27 cellular contexts compared by ENCODE assay signal in genomic region chr5:136027316-136027715, GRCh38. TPM values are rescaled to one million over a fixed set of nuclear protein-coding genes. Genes with fewer than 3 reads are reported as not detected.
"Had no signal": no experiment of that assay in that cellular context is flagged by ENCODE, and none has a peak within 500 bp of the region (broad histone marks: within the 10 kb centered on the region; RNA-seq: fewer than 3 reads in every experiment).

No MANE protein-coding gene starts in this region.

- H3K27ac ChIP-seq: cardiac muscle cell, colonic mucosa, neural progenitor cell, parathyroid adenoma, psoas muscle, transverse colon, VCaP had no signal

- H3K27me3 ChIP-seq: colonic mucosa, esophagus muscularis mucosa, uterus had no signal

- H3K4me2 ChIP-seq: neural progenitor cell had no signal

- ATAC-seq: activated CD8-positive, alpha-beta memory T cell treated with anti-CD3 and anti-CD28 coated beads, Interleukin-2, amount 10 ng/mL, durations not matched to agents 7 days and 5 days; activated CD8-positive, alpha-beta T cell treated with anti-CD3 and anti-CD28 coated beads, Interleukin-2, amount 10 ng/mL, durations not matched to agents 7 days and 5 days; activated naive CD4-positive, alpha-beta T cell treated with anti-CD3 and anti-CD28 coated beads, Interleukin-2, amount 50 U/mL, for 72 hours; left ventricle myocardium superior; naive thymus-derived CD8-positive, alpha-beta T cell; psoas muscle had no signal

- H3K9ac ChIP-seq: neural progenitor cell, parathyroid adenoma had no signal

- H3K9me3 Mint-ChIP-seq: activated CD4-positive, alpha-beta T cell treated with anti-CD3 and anti-CD28 coated beads, Interleukin-2, amount 10 ng/mL, durations not matched to agents 24 days and 14 days; activated naive CD4-positive, alpha-beta T cell treated with anti-CD3 and anti-CD28 coated beads, Interleukin-2, amount 50 U/mL, for 72 hours; activated T-helper 2 cell treated with anti-CD3 and anti-CD28 coated beads, Interferon-gamma antibody, Interleukin-2, Interleukin-4, amounts not matched to agents 10 μg/mL and 5 μg/mL and 100 μg/mL, durations not matched to agents 14 hours and 24 hours and 36 hours; naive thymus-derived CD8-positive, alpha-beta T cell; T-helper 1 cell treated with Interleukin-12 subunit alpha and Interleukin-12 subunit beta and Interleukin-4 antibody, amounts not matched to agents 30 μg/mL and 1 μg/mL, for 36 hours had no signal

- H3K4me1 ChIP-seq: parathyroid adenoma had no signal

- DNase-seq: activated CD4-positive, alpha-beta T cell treated with anti-CD3 and anti-CD28 coated beads, Interleukin-2, amount 10 ng/mL, durations not matched to agents 24 days and 14 days; activated CD8-positive, alpha-beta memory T cell treated with anti-CD3 and anti-CD28 coated beads, Interleukin-2, amount 10 ng/mL, durations not matched to agents 7 days and 5 days; activated CD8-positive, alpha-beta T cell treated with anti-CD3 and anti-CD28 coated beads, Interleukin-2, amount 10 ng/mL, durations not matched to agents 7 days and 5 days; activated T-cell treated with anti-CD3 and anti-CD28 coated beads, Interleukin-2, amount 50 U/mL, for 48 hours; anterior cingulate cortex; cerebellar nuclear complex; colonic mucosa; foreskin melanocyte; left ventricle myocardium superior; naive thymus-derived CD8-positive, alpha-beta T cell; occipital lobe; psoas muscle; stimulated activated naive CD4-positive, alpha-beta T cell; SW 1271; T-helper 9 cell; transverse colon; uterus had no signal

- H3K4me3 Mint-ChIP-seq: activated CD4-positive, alpha-beta T cell treated with anti-CD3 and anti-CD28 coated beads, Interleukin-2, amount 10 ng/mL, durations not matched to agents 24 days and 14 days; activated CD8-positive, alpha-beta memory T cell treated with anti-CD3 and anti-CD28 coated beads, Interleukin-2, amount 10 ng/mL, durations not matched to agents 7 days and 5 days; activated CD8-positive, alpha-beta T cell treated with anti-CD3 and anti-CD28 coated beads, Interleukin-2, amount 10 ng/mL, durations not matched to agents 7 days and 5 days; brain; naive thymus-derived CD8-positive, alpha-beta T cell; T-helper 1 cell treated with Interleukin-12 subunit alpha and Interleukin-12 subunit beta and Interleukin-4 antibody, amounts not matched to agents 30 μg/mL and 1 μg/mL, for 36 hours had no signal

- H3K4me3 ChIP-seq: cardiac muscle cell, colonic mucosa, esophagus muscularis mucosa, neural progenitor cell, psoas muscle, smooth muscle cell, transverse colon, uterus had no signal

- H3K4me1 Mint-ChIP-seq: activated CD4-positive, alpha-beta T cell treated with anti-CD3 and anti-CD28 coated beads, Interleukin-2, amount 10 ng/mL, durations not matched to agents 24 days and 14 days had no signal

- H2AFZ ChIP-seq: neural progenitor cell, parathyroid adenoma had no signal

- H3K9me3 ChIP-seq: colonic mucosa, esophagus muscularis mucosa, psoas muscle, transverse colon, uterus had no signal

- H3K36me3 Mint-ChIP-seq: activated CD8-positive, alpha-beta memory T cell treated with anti-CD3 and anti-CD28 coated beads, Interleukin-2, amount 10 ng/mL, durations not matched to agents 7 days and 5 days; activated naive CD4-positive, alpha-beta T cell treated with anti-CD3 and anti-CD28 coated beads, Interleukin-2, amount 50 U/mL, for 72 hours; brain; naive thymus-derived CD8-positive, alpha-beta T cell; neural progenitor cell had no signal

- H3K36me3 ChIP-seq: cardiac muscle cell, colonic mucosa, esophagus muscularis mucosa, neural progenitor cell, transverse colon, uterus had no signal

- H3K27ac Mint-ChIP-seq: activated CD4-positive, alpha-beta T cell treated with anti-CD3 and anti-CD28 coated beads, Interleukin-2, amount 10 ng/mL, durations not matched to agents 24 days and 14 days; activated CD8-positive, alpha-beta memory T cell treated with anti-CD3 and anti-CD28 coated beads, Interleukin-2, amount 10 ng/mL, durations not matched to agents 7 days and 5 days; activated CD8-positive, alpha-beta T cell treated with anti-CD3 and anti-CD28 coated beads, Interleukin-2, amount 10 ng/mL, durations not matched to agents 7 days and 5 days; activated naive CD4-positive, alpha-beta T cell treated with anti-CD3 and anti-CD28 coated beads, Interleukin-2, amount 50 U/mL, for 72 hours; activated T-helper 2 cell treated with anti-CD3 and anti-CD28 coated beads, Interferon-gamma antibody, Interleukin-2, Interleukin-4, amounts not matched to agents 10 μg/mL and 5 μg/mL and 100 μg/mL, durations not matched to agents 14 hours and 24 hours and 36 hours; brain; neural progenitor cell; T-helper 1 cell treated with Interleukin-12 subunit alpha and Interleukin-12 subunit beta and Interleukin-4 antibody, amounts not matched to agents 30 μg/mL and 1 μg/mL, for 36 hours had no signal

RNA-seq across cellular contexts. Expression of gene TGFBI, which starts 1.5 kb away (rescaled TPM):
- total RNA-seq: activated CD4-positive, alpha-beta T cell treated with anti-CD3 and anti-CD28 coated beads, Interleukin-2, amount 10 ng/mL, durations not matched to agents 24 days and 14 days; activated CD8-positive, alpha-beta T cell treated with anti-CD3 and anti-CD28 coated beads, Interleukin-2, amount 10 ng/mL, durations not matched to agents 7 days and 5 days; activated naive CD4-positive, alpha-beta T cell treated with anti-CD3 and anti-CD28 coated beads, Interleukin-2, amount 50 U/mL, for 72 hours; activated T-helper 2 cell treated with anti-CD3 and anti-CD28 coated beads, Interferon-gamma antibody, Interleukin-2, Interleukin-4, amounts not matched to agents 10 μg/mL and 5 μg/mL and 100 μg/mL, durations not matched to agents 14 hours and 24 hours and 36 hours had no signal
